Comparison of ENCODE assay signal across 8 cellular contexts in the genomic region with DNA sequence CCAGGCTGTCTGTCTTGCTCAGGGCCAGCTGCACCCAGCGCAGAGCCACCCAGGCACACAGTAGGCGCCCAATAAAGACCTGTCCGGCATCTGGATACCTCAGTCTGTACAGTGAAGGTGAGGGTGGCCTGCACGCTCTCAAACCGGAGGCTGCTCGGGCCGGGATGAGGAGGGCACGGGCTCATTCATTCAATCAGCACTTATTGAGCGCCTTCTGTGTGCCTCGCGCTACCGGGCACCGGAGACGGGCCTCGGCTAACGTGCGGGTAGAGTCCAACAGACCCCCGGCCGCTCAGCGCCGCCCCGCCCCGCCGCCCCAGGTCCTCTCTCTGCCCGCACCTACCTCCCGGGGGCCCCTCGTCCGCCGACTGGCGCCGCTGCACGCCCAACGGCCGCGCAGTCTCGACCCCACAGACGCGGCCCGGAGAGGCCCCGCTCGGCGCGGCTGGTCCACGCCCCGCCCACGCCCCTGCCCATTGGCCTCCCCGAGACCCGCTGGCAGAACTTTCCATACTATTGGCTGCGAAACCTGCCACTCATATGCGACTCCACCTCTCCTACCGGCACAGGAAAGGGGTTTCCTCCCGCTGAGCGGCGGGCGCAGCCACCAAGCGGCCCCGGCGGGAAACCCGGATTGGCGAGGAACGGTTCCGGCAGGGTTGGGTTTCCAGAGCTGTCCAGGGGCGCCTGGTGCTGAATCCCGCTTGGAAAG.
A peak's percentile ranks its signal among the peaks of the same experiment; 100 is the strongest.
DNase-seq lines count a peak whose midpoint lies in the region; ATAC-seq and TF ChIP-seq lines count a peak whose summit lies in the region.

Gene SLC39A3, minus strand, starts transcription at position 416 of the 712 bp plus-strand sequence. CDS start 2,760 bp downstream, outside the sequence.

- peak within 1 kb of the TSS; percentile 96 for H3K4me3 ChIP-seq in GM06990 (replicated peaks; ENCODE audit: low read depth, low read length)

- no peaks in the 10 kb centered on the region for H3K27me3 ChIP-seq in GM06990 (replicated peaks; ENCODE audit: control insufficient read depth, insufficient read depth, low read length)

- peaks cover 23% of the 10 kb centered on the region for H3K36me3 ChIP-seq in GM06990 (ENCODE audit: control insufficient read depth, insufficient read depth, low read length)

- DNase-seq in GM06990 (ENCODE audit: extremely low read depth, insufficient read length), result peak; percentile 92
- peak; percentile 97 for DNase-seq in NCI-H1092 treated with DMSO at 0.1 percent for 48 hours (lab: John Stamatoyannopoulos, UW)
- peak; percentile 99 for DNase-seq in activated naive CD4-positive, alpha-beta T cell treated with anti-CD3 and anti-CD28 coated beads, Interleukin-2, amount 50 U/mL, for 16 hours
- peak; percentile 97 for DNase-seq in globus pallidus (ENCODE audit: low spot score)
- DNase-seq in nucleus accumbens (lab: John Stamatoyannopoulos, UW), result peak; percentile 61 to 98 (median 95)
- peak; percentile 98 for DNase-seq in superior temporal gyrus (ENCODE audit: extremely low spot score)

- no peak for TF ChIP-seq CTCF in GM06990 (IDR thresholded peaks at IDR 0.05; ENCODE audit: insufficient read depth, low read length, poor library complexity, severe bottlenecking)

- ATAC-seq in HG02588 (IDR thresholded peaks at IDR 0.05; ENCODE audit: unreplicated experiment) (peak; percentile 91), SK-N-SH treated with all-trans-retinoic acid at 6 μM for 48 hours (peak; percentile 100)

TF ChIP-seq in SK-N-SH treated with all-trans-retinoic acid at 6 μM for 48 hours, 23 proteins besides CTCF, POLR2A, EP300 and RAD21:
- no peak for TF ChIP-seq TCF4 (CRISPR knock-in tag; IDR thresholded peaks at IDR 0.05; ENCODE audit: borderline replicate concordance)
- TF ChIP-seq CSRNP3 (CRISPR knock-in tag; IDR thresholded peaks at IDR 0.05), result no peak
- TF ChIP-seq SNAI2 (CRISPR knock-in tag; IDR thresholded peaks at IDR 0.05), result peak; percentile 92; the same call in 1 of the 2 replicates
- TF ChIP-seq ZNF565 (CRISPR knock-in tag; conservative IDR thresholded peaks at IDR 0.05; ENCODE audit: low read depth), result peak; percentile 73; the same call in 1 of the 2 replicates
- peak; percentile 43; the same call in 1 of the 2 replicates for TF ChIP-seq ZC3H10 (CRISPR knock-in tag; IDR thresholded peaks at IDR 0.05)
- TF ChIP-seq, protein P1, sequence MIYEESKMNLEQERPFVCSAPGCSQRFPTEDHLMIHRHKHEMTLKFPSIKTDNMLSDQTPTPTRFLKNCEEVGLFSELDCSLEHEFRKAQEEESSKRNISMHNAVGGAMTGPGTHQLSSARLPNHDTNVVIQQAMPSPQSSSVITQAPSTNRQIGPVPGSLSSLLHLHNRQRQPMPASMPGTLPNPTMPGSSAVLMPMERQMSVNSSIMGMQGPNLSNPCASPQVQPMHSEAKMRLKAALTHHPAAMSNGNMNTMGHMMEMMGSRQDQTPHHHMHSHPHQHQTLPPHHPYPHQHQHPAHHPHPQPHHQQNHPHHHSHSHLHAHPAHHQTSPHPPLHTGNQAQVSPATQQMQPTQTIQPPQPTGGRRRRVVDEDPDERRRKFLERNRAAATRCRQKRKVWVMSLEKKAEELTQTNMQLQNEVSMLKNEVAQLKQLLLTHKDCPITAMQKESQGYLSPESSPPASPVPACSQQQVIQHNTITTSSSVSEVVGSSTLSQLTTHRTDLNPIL (CRISPR knock-in tag; IDR thresholded peaks at IDR 0.05; ENCODE audit: low read depth), result no peak
- TF ChIP-seq ZFP3 (CRISPR knock-in tag; IDR thresholded peaks at IDR 0.05), result peak; percentile 90
- peak; percentile 38; the same call in 1 of the 2 replicates for TF ChIP-seq ISL1 (CRISPR knock-in tag; IDR thresholded peaks at IDR 0.05)
- peak; percentile 98 for TF ChIP-seq CSDC2 (CRISPR knock-in tag; IDR thresholded peaks at IDR 0.05)
- TF ChIP-seq, protein P2, sequence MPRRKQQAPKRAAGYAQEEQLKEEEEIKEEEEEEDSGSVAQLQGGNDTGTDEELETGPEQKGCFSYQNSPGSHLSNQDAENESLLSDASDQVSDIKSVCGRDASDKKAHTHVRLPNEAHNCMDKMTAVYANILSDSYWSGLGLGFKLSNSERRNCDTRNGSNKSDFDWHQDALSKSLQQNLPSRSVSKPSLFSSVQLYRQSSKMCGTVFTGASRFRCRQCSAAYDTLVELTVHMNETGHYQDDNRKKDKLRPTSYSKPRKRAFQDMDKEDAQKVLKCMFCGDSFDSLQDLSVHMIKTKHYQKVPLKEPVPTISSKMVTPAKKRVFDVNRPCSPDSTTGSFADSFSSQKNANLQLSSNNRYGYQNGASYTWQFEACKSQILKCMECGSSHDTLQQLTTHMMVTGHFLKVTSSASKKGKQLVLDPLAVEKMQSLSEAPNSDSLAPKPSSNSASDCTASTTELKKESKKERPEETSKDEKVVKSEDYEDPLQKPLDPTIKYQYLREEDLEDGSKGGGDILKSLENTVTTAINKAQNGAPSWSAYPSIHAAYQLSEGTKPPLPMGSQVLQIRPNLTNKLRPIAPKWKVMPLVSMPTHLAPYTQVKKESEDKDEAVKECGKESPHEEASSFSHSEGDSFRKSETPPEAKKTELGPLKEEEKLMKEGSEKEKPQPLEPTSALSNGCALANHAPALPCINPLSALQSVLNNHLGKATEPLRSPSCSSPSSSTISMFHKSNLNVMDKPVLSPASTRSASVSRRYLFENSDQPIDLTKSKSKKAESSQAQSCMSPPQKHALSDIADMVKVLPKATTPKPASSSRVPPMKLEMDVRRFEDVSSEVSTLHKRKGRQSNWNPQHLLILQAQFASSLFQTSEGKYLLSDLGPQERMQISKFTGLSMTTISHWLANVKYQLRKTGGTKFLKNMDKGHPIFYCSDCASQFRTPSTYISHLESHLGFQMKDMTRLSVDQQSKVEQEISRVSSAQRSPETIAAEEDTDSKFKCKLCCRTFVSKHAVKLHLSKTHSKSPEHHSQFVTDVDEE (CRISPR knock-in tag; IDR thresholded peaks at IDR 0.05), result peak; percentile 91
- TF ChIP-seq, protein P3, sequence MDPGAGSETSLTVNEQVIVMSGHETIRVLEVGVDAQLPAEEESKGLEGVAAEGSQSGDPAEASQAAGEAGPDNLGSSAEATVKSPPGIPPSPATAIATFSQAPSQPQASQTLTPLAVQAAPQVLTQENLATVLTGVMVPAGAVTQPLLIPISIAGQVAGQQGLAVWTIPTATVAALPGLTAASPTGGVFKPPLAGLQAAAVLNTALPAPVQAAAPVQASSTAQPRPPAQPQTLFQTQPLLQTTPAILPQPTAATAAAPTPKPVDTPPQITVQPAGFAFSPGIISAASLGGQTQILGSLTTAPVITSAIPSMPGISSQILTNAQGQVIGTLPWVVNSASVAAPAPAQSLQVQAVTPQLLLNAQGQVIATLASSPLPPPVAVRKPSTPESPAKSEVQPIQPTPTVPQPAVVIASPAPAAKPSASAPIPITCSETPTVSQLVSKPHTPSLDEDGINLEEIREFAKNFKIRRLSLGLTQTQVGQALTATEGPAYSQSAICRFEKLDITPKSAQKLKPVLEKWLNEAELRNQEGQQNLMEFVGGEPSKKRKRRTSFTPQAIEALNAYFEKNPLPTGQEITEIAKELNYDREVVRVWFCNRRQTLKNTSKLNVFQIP (CRISPR knock-in tag; IDR thresholded peaks at IDR 0.05; ENCODE audit: borderline replicate concordance, low read depth), result peak; percentile 85; the same call in 1 of the 2 replicates
- TF ChIP-seq GLIS3 (CRISPR knock-in tag; IDR thresholded peaks at IDR 0.05), result 0 out of 2 replicates have a peak, but pooled peaks have one; percentile 70
- no peak for TF ChIP-seq RARB (CRISPR knock-in tag; IDR thresholded peaks at IDR 0.05)
- TF ChIP-seq PATZ1 (CRISPR knock-in tag; IDR thresholded peaks at IDR 0.05; ENCODE audit: borderline replicate concordance), result peak; percentile 60; the same call in 1 of the 2 replicates
- TF ChIP-seq PPARA (CRISPR knock-in tag; IDR thresholded peaks at IDR 0.05; ENCODE audit: borderline replicate concordance), result peak; percentile 81; the same call in 1 of the 2 replicates
- 0 out of 2 replicates have a peak, but pooled peaks have one; percentile 16 for TF ChIP-seq TOX (CRISPR knock-in tag; IDR thresholded peaks at IDR 0.05; ENCODE audit: borderline replicate concordance)

Comparison
In these comparisons a context has a peak if more than half of its experiments do, and no peak if none do; other contexts are left out.
1. Peak in every context shown above with its lines: DNase-seq, ATAC-seq and H3K4me3 ChIP-seq.